10 cellular contexts compared by ENCODE assay signal in genomic region chr15:25690673-25691543, GRCh38.
A peak's percentile ranks its signal among the peaks of the same experiment; 100 is the strongest.
DNase-seq lines count a peak whose midpoint lies in the region; TF ChIP-seq lines count a peak whose summit lies in the region.
"Had no signal": no experiment of that assay in that cellular context is flagged by ENCODE, and none has a peak within 500 bp of the region (broad histone marks: within the 10 kb centered on the region; RNA-seq: fewer than 3 reads in every experiment).

No MANE protein-coding gene starts in this region.

- no peak overlapping the region for H2AFZ ChIP-seq in hepatocyte

- H3K36me3 ChIP-seq in ascending aorta (peaks cover 50 to 57% of the 10 kb centered on the region in 2 donors), hepatocyte (replicated peaks; ENCODE audit: insufficient read depth, low read depth) (no peaks in the 10 kb centered on the region)

- H3K9me3 ChIP-seq in ascending aorta (no peaks in the 10 kb centered on the region), hepatocyte (ENCODE audit: low read depth) (no peaks in the 10 kb centered on the region)

- H3K9me2 ChIP-seq in hepatocyte (replicated peaks; ENCODE audit: insufficient read depth): no peaks in the 10 kb centered on the region

- H4K20me1 ChIP-seq in hepatocyte (ENCODE audit: insufficient read depth, poor library complexity, severe bottlenecking): no peaks in the 10 kb centered on the region

- peak; percentile 50 for DNase-seq in HCEC 1CT
- peak in 1 of 2 donors; percentile 78 for DNase-seq in ascending aorta (ENCODE audit: low spot score in 2 of 2)
- peak; percentile 55 for DNase-seq in hepatocyte (ENCODE audit: low spot score)
- peak; percentile 52 for DNase-seq in superior temporal gyrus (ENCODE audit: extremely low spot score)
- DNase-seq in GM20000 (ENCODE audit: low spot score): no peak
- DNase-seq in activated gamma-delta T cell (lab: John Stamatoyannopoulos, UW): no peak
- DNase-seq in GM19240 (ENCODE audit: insufficient read length, low spot score): no peak
- DNase-seq in NCI-H1930 (lab: John Stamatoyannopoulos, UW): no peak
- DNase-seq: NCI-H446, Right ventricle myocardium superior had no signal

- H3K27ac ChIP-seq in ascending aorta (peak overlapping the region; percentile 47 to 86), hepatocyte (no peak overlapping the region)

- TF ChIP-seq CTCF in ascending aorta (IDR thresholded peaks at IDR 0.05) (no peak), hepatocyte (IDR thresholded peaks at IDR 0.05; ENCODE audit: poor library complexity) (no peak), GM20000 (IDR thresholded peaks at IDR 0.05; ENCODE audit: extremely low read depth, missing control alignments) (no peak)

- WGBS in hepatocyte (ENCODE audit: low lambda C conversion rate, missing lambda C conversion rate): 85% methylated on average over 18 of the region's 18 CpGs

- no peaks in the 10 kb centered on the region for H3K79me2 ChIP-seq in hepatocyte

- intact Hi-C loops in ascending aorta (cut with DNase I): loop anchor here (2.0 to 10.0 kb wide), 4 partner anchors 20 to 574 kb away; partner anchors contain the start of gene ATP10A

- no peak overlapping the region for H3K4me2 ChIP-seq in hepatocyte

- H3K27me3 ChIP-seq in ascending aorta: no peaks in the 10 kb centered on the region
- no peaks in the 10 kb centered on the region for H3K27me3 ChIP-seq in hepatocyte

- H3K4me1 ChIP-seq in ascending aorta: peaks cover 0 to 20% of the 10 kb centered on the region in 2 donors
- H3K4me1 ChIP-seq in hepatocyte (ENCODE audit: insufficient read depth): no peaks in the 10 kb centered on the region

- H3K4me3 ChIP-seq in ascending aorta (no peak overlapping the region), hepatocyte (no peak overlapping the region)

Comparison
In these comparisons a context has a peak if more than half of its experiments do, and no peak if none do; other contexts are left out.
1. DNase-seq: peak in HCEC 1CT (single experiment), hepatocyte (single experiment) and superior temporal gyrus (single experiment); none in GM20000 (single experiment), activated gamma-delta T cell (single experiment), GM19240 (single experiment) and NCI-H1930 (0 of 2).